2 cellular contexts compared by ENCODE assay signal in genomic region chr2:222730346-222731065, GRCh38.
TF ChIP-seq lines count a peak whose summit lies in the region.

No MANE protein-coding gene starts in this region.

TF ChIP-seq in IMR-90, 13 proteins besides CTCF, POLR2A, EP300 and RAD21:
- no peak for TF ChIP-seq MAZ (IDR thresholded peaks at IDR 0.05; ENCODE audit: borderline replicate concordance, low read depth, low read length)
- no peak for TF ChIP-seq CEBPB (IDR thresholded peaks at IDR 0.05; ENCODE audit: low read depth, low read length)
- no peak for TF ChIP-seq MXI1 (IDR thresholded peaks at IDR 0.05; ENCODE audit: borderline replicate concordance, low read depth, low read length)
- no peak for TF ChIP-seq NFE2L2 (IDR thresholded peaks at IDR 0.05; ENCODE audit: low read depth, low read length)
- TF ChIP-seq RFX5 (IDR thresholded peaks at IDR 0.05; ENCODE audit: low read depth, low read length): no peak
- no peak for TF ChIP-seq CHD1 (IDR thresholded peaks at IDR 0.05; ENCODE audit: low read depth, low read length)
- no peak for TF ChIP-seq FOS (IDR thresholded peaks at IDR 0.05; ENCODE audit: low read depth, low read length)
- TF ChIP-seq, protein P1, sequence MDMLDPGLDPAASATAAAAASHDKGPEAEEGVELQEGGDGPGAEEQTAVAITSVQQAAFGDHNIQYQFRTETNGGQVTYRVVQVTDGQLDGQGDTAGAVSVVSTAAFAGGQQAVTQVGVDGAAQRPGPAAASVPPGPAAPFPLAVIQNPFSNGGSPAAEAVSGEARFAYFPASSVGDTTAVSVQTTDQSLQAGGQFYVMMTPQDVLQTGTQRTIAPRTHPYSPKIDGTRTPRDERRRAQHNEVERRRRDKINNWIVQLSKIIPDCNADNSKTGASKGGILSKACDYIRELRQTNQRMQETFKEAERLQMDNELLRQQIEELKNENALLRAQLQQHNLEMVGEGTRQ (IDR thresholded peaks at IDR 0.05; ENCODE audit: low read depth, low read length): no peak
- TF ChIP-seq RCOR1 (IDR thresholded peaks at IDR 0.05; ENCODE audit: insufficient replicate concordance, low read length): no peak
- TF ChIP-seq, protein P2, sequence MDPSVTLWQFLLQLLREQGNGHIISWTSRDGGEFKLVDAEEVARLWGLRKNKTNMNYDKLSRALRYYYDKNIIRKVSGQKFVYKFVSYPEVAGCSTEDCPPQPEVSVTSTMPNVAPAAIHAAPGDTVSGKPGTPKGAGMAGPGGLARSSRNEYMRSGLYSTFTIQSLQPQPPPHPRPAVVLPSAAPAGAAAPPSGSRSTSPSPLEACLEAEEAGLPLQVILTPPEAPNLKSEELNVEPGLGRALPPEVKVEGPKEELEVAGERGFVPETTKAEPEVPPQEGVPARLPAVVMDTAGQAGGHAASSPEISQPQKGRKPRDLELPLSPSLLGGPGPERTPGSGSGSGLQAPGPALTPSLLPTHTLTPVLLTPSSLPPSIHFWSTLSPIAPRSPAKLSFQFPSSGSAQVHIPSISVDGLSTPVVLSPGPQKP (IDR thresholded peaks at IDR 0.05; ENCODE audit: borderline replicate concordance, low read depth, low read length): no peak
- no peak for TF ChIP-seq BHLHE40 (IDR thresholded peaks at IDR 0.05; ENCODE audit: low read depth, low read length)
- no peak for TF ChIP-seq MAFK (IDR thresholded peaks at IDR 0.05; ENCODE audit: low read depth, low read length)
- no peak for TF ChIP-seq SMC3 (IDR thresholded peaks at IDR 0.05; ENCODE audit: low read depth, low read length)

TF ChIP-seq in HepG2, 621 proteins besides CTCF, POLR2A, EP300 and RAD21:
- TF ChIP-seq ZNF501 (CRISPR knock-in tag; IDR thresholded peaks at IDR 0.05) (no peak), CENPX (CRISPR knock-in tag; IDR thresholded peaks at IDR 0.05) (0 out of 2 replicates have a peak, but pooled peaks have one; percentile 36)
